19 cellular contexts compared by ENCODE assay signal in genomic region chr11:108037211-108037610, GRCh38. TPM values are rescaled to one million over a fixed set of nuclear protein-coding genes. Genes with fewer than 3 reads are reported as not detected.
DNase-seq lines count a peak whose midpoint lies in the region; ATAC-seq and TF ChIP-seq lines count a peak whose summit lies in the region.
"Had no signal": no experiment of that assay in that cellular context is flagged by ENCODE, and none has a peak within 500 bp of the region (broad histone marks: within the 10 kb centered on the region; RNA-seq: fewer than 3 reads in every experiment).

No MANE protein-coding gene starts in this region.

- H3K36me3 ChIP-seq in Panc1 (ENCODE audit: control insufficient read depth, insufficient read depth, low read length) (no peaks in the 10 kb centered on the region; the same call in 1 of the 2 replicates), HAP-1 (replicated peaks) (peaks cover 17% of the 10 kb centered on the region), MM.1S (replicated peaks; ENCODE audit: insufficient read depth, low read length) (0 out of 2 replicates have a peak, but pooled peaks cover 2% of the 10 kb centered on the region)

- H3K9me3 ChIP-seq in Panc1 (ENCODE audit: control insufficient read depth, insufficient read depth, low read depth, low read length) (no peaks in the 10 kb centered on the region), HAP-1 (no peaks in the 10 kb centered on the region), MM.1S (replicated peaks; ENCODE audit: insufficient read depth, low read length) (no peaks in the 10 kb centered on the region)
- H3K9me3 ChIP-seq: A549 had no signal

- H3K36me3 Mint-ChIP-seq in nephron progenitor cell (ENCODE audit: low read depth), result peaks cover 56% of the 10 kb centered on the region

- H3K27ac Mint-ChIP-seq in nephron progenitor cell, result peak overlapping the region; percentile 82
- H3K27ac Mint-ChIP-seq: HFFc6 had no signal

- H3K4me3 ChIP-seq in AG10803 (ENCODE audit: low read length), result no peak overlapping the region
- no peak overlapping the region for H3K4me3 ChIP-seq in Panc1 (ENCODE audit: low read depth in 2 of 2, low read length in 2 of 2)
- no peak overlapping the region for H3K4me3 ChIP-seq in HAP-1
- H3K4me3 ChIP-seq in MM.1S (ENCODE audit: low read length), result no peak overlapping the region
- H3K4me3 ChIP-seq: A549 had no signal

- no peaks in the 10 kb centered on the region for H3F3A ChIP-seq in MM.1S (ENCODE audit: insufficient read depth, low read length)

- H3K9me3 Mint-ChIP-seq in nephron progenitor cell, result no peaks in the 10 kb centered on the region
- H3K9me3 Mint-ChIP-seq: HFFc6 had no signal

- H3K9me2 ChIP-seq in MM.1S (replicated peaks; ENCODE audit: insufficient read depth, low read length), result no peaks in the 10 kb centered on the region

- in situ Hi-C loops in Panc1 (cut with HindIII; ENCODE audit: low pct_unique_long_range_greater_than_20kb, low sequenced_read_pairs), result no loop called here
- in situ Hi-C loops in HAP-1 (cut with MboI; ENCODE audit: low sequenced_read_pairs), result no loop called here

- peaks cover 18% of the 10 kb centered on the region for H3K79me2 ChIP-seq in MM.1S (ENCODE audit: low read length)

- no peaks in the 10 kb centered on the region for H3K27me3 Mint-ChIP-seq in nephron progenitor cell (ENCODE audit: low read depth, poor library complexity)

- DNase-seq in AG10803 (ENCODE audit: low read depth) (peak; percentile 16), Panc1 (ENCODE audit: low read depth, low spot score) (no peak), left lobe of liver (ENCODE audit: low spot score) (no peak), nephron progenitor cell (no peak), HAP-1 (ENCODE audit: low spot score in 2 of 2) (no peak), nucleus accumbens (lab: John Stamatoyannopoulos, UW) (no peak), MM.1S (no peak)
- DNase-seq in activated CD4-positive, alpha-beta T cell treated with anti-CD3 and anti-CD28 coated beads, Interleukin-2, amount 50 U/mL, for 4 hours, result no peak
- DNase-seq: C1 segment of cervical spinal cord, DMS79, KG1, MV-4-11, NCI-H1417, NCI-H187, NCI-H226, NCI-H524 treated with DMSO at 0.1 percent for 48 hours, PC-3 had no signal

- no peak overlapping the region for H3K27ac ChIP-seq in Panc1 (ENCODE audit: low read length)
- no peak overlapping the region for H3K27ac ChIP-seq in MM.1S (ENCODE audit: low read length)
- H3K27ac ChIP-seq: A549 had no signal

- ATAC-seq in Panc1 (no peak), left lobe of liver (peak; percentile 40)
- ATAC-seq: A549, PC-3 had no signal

- H3K27me3 ChIP-seq in Panc1 (ENCODE audit: control insufficient read depth, insufficient read depth, low read length), result no peaks in the 10 kb centered on the region
- no peaks in the 10 kb centered on the region for H3K27me3 ChIP-seq in HAP-1 (ENCODE audit: low read depth)
- no peaks in the 10 kb centered on the region for H3K27me3 ChIP-seq in MM.1S (replicated peaks; ENCODE audit: insufficient read depth, low read length)

- POLR2A ChIA-PET in Panc1 (lab: Charles Lee), result no interaction called here

- no peaks in the 10 kb centered on the region for H4K20me1 ChIP-seq in MM.1S (ENCODE audit: insufficient read depth, low read length)

- no peak overlapping the region for H2AFZ ChIP-seq in MM.1S (ENCODE audit: low read length)

- no peak overlapping the region for H3K9ac ChIP-seq in MM.1S (ENCODE audit: low read length)

- CTCF ChIA-PET in Panc1 (lab: Charles Lee), result no interaction called here

- TF ChIP-seq CTCF in AG10803 (conservative IDR thresholded peaks at IDR 0.05; ENCODE audit: low read length) (no peak), Panc1 (IDR thresholded peaks at IDR 0.05) (no peak), nephron progenitor cell (IDR thresholded peaks at IDR 0.05) (no peak), MM.1S (IDR thresholded peaks at IDR 0.05; ENCODE audit: low read length) (no peak)

- intact Hi-C loops in Panc1 (cut with micrococcal nuclease; ENCODE audit: unreplicated experiment), result no loop called here

- BruUV-seq in Panc1 (replicated peaks; lab: Mats Ljungman, UMichigan), result TSS peak; percentile 16

- H3K4me1 ChIP-seq in Panc1 (ENCODE audit: control insufficient read depth, insufficient read depth, low read length) (no peaks in the 10 kb centered on the region), HAP-1 (peaks cover 11% of the 10 kb centered on the region), MM.1S (ENCODE audit: low read length) (no peaks in the 10 kb centered on the region)
- H3K4me1 ChIP-seq: A549 had no signal

- H3K4me3 Mint-ChIP-seq in nephron progenitor cell, result no peak overlapping the region
- H3K4me3 Mint-ChIP-seq: HFFc6 had no signal

- no peak overlapping the region for H3K4me2 ChIP-seq in MM.1S (ENCODE audit: low read depth, low read length)
- H3K4me2 ChIP-seq: A549 had no signal

- peaks cover 40% of the 10 kb centered on the region for H3K4me1 Mint-ChIP-seq in nephron progenitor cell

RNA-seq across cellular contexts. Expression of gene CUL5, which starts 28.5 kb away (rescaled TPM):
- 56.5 TPM for total RNA-seq in Panc1 (2021; ENCODE audit: unreplicated experiment)
- 29.7 TPM for polyA plus RNA-seq in Panc1 (2012; ENCODE audit: insufficient read length)
- 19.1 TPM for total RNA-seq in left lobe of liver
